ENCODE assay signal across 8 cellular contexts in the genomic region with DNA sequence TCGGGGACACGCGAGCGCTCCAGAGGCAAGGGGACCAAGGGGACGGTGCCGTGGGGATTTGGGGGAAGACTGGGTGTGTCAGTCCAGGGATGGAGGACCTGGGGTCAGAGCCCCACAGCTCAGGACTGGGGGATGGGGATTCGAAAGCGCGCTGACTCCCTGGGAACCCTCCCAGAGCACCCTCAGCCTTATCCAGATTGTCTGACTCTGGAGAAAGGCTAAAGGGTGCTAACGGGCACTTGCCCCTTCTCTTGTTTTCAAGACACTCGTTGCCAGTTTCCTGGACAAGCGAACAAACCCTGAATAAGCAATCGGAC. TPM values are rescaled to one million over a fixed set of nuclear protein-coding genes. Genes with fewer than 3 reads are reported as not detected.
DNase-seq lines count a peak whose midpoint lies in the region; ATAC-seq and TF ChIP-seq lines count a peak whose summit lies in the region.

No MANE protein-coding gene starts in this region.

- peak overlapping the region; percentile 55 for H3K4me2 ChIP-seq in H9 (ENCODE audit: insufficient read depth, insufficient read length, low read length)

- no peak overlapping the region for H2BK20ac ChIP-seq in H9 (ENCODE audit: low read depth, low read length, poor library complexity, severe bottlenecking)

- H3K23me2 ChIP-seq in H9 (ENCODE audit: insufficient read length, low read depth, low read length, poor library complexity, severe bottlenecking) = peaks cover 9% of the 10 kb centered on the region

- peak overlapping the region; percentile 82 for H3K4me3 ChIP-seq in GM12865 (ENCODE audit: low read depth, low read length)
- peak overlapping the region; percentile 82 for H3K4me3 ChIP-seq in SJCRH30
- peak overlapping the region; percentile 71 for H3K4me3 ChIP-seq in fibroblast of pulmonary artery (replicated peaks; ENCODE audit: low read depth, low read length)
- H3K4me3 ChIP-seq in retinal pigment epithelial cell (ENCODE audit: low read length) = peak overlapping the region; percentile 55

- TF ChIP-seq CTCF in GM12865 (IDR thresholded peaks at IDR 0.05; ENCODE audit: insufficient read depth, low read depth, low read length, missing control alignments) (no peak), H9 (conservative IDR thresholded peaks at IDR 0.05) (no peak), fibroblast of pulmonary artery (IDR thresholded peaks at IDR 0.05; ENCODE audit: low read length, missing control alignments) (no peak), retinal pigment epithelial cell (conservative IDR thresholded peaks at IDR 0.05; ENCODE audit: low read depth, low read length) (no peak)

- H3K4ac ChIP-seq in H9 (ENCODE audit: low read depth, low read length) = no peak overlapping the region

- peaks cover 9 to 53% of the 10 kb centered on the region in 2 experiments; a peak in 4 of 5 replicates for H3K9me3 Mint-ChIP-seq in H9

- H3K18ac ChIP-seq in H9 (ENCODE audit: insufficient read length, low read depth, low read length) = no peak overlapping the region

- no peak overlapping the region for H2BK15ac ChIP-seq in H9 (ENCODE audit: low read depth, low read length)

- H4K20me1 ChIP-seq in H9 (ENCODE audit: control insufficient read depth, insufficient read depth, insufficient read length) = no peaks in the 10 kb centered on the region

- no peak overlapping the region for H2AFZ ChIP-seq in H9 (ENCODE audit: low read length)

- no peak overlapping the region for H3T11ph ChIP-seq in H9 (ENCODE audit: low read length)

- no peaks in the 10 kb centered on the region for H3K36me3 ChIP-seq in SJCRH30

- ATAC-seq in HG03354 (IDR thresholded peaks at IDR 0.05; ENCODE audit: poor library complexity, severe bottlenecking, unreplicated experiment) = no peak

- no peaks in the 10 kb centered on the region for H3K79me1 ChIP-seq in H9 (ENCODE audit: insufficient read depth, low read depth, low read length, poor library complexity, severe bottlenecking)

- H3K9me3 ChIP-seq in H9 (ENCODE audit: control insufficient read depth, low read depth, low read length) (peaks cover 20% of the 10 kb centered on the region), SJCRH30 (replicated peaks) (no peaks in the 10 kb centered on the region)

- no peaks in the 10 kb centered on the region for H3K79me2 ChIP-seq in H9 (ENCODE audit: insufficient read depth, low read length)

- H4K91ac ChIP-seq in H9 (ENCODE audit: insufficient read length, low read depth, low read length) = no peak overlapping the region

- no peak overlapping the region for H3K56ac ChIP-seq in H9 (ENCODE audit: insufficient read length, low read depth, low read length)

- H3K4me1 ChIP-seq in H9 (ENCODE audit: insufficient read depth, low read length) (peaks cover 2% of the 10 kb centered on the region; the same call in 1 of the 2 replicates), SJCRH30 (peaks cover 14% of the 10 kb centered on the region)

- DNase-seq in GM12865 (ENCODE audit: low read depth) = no peak
- DNase-seq in H9 = no peak
- DNase-seq in SJCRH30 = peak; percentile 9 to 20
- DNase-seq in fibroblast of pulmonary artery (ENCODE audit: low read depth) = no peak
- DNase-seq in retinal pigment epithelial cell (ENCODE audit: low read depth) = no peak
- DNase-seq in 8988T = no peak
- DNase-seq in AML-193 (lab: John Stamatoyannopoulos, UW) = no peak

- peaks cover 33% of the 10 kb centered on the region for H3K27me3 Mint-ChIP-seq in H9 (ENCODE audit: low read depth)

- peak overlapping the region; percentile 74 to 95 for H3K4me3 Mint-ChIP-seq in H9

- H4K8ac ChIP-seq in H9 (replicated peaks; ENCODE audit: insufficient read length, low read depth, low read length) = no peak overlapping the region

- peaks cover 6% of the 10 kb centered on the region; the same call in 1 of the 2 replicates for H3K27me3 ChIP-seq in H9 (ENCODE audit: insufficient read depth, low read length)
- no peaks in the 10 kb centered on the region for H3K27me3 ChIP-seq in SJCRH30

- H3K4me1 Mint-ChIP-seq in H9 = peaks cover 19 to 25% of the 10 kb centered on the region in 2 experiments

- peak overlapping the region; percentile 55 for H3K9ac ChIP-seq in H9 (ENCODE audit: extremely low read depth, insufficient read length, low read length)

- peaks cover 2 to 3% (median 2%) of the 10 kb centered on the region in 3 experiments; a peak in 4 of 7 replicates for H3K36me3 Mint-ChIP-seq in H9 (ENCODE audit: insufficient read depth in 1 of 3, low read depth in 3 of 3)

- no peak overlapping the region for H3K23ac ChIP-seq in H9 (ENCODE audit: insufficient read length, low read depth, low read length)

- H3K14ac ChIP-seq in H9 (ENCODE audit: insufficient read depth, low read length) = no peak overlapping the region; the same call in 1 of the 2 replicates

- H3K27ac Mint-ChIP-seq in H9 = peak overlapping the region in 1 of 3 experiments; percentile 76; a peak in 1 of 7 replicates

- H2BK12ac ChIP-seq in H9 (ENCODE audit: insufficient read length, low read depth, low read length) = no peak overlapping the region

- WGBS in H9 (ENCODE audit: extremely low coverage, insufficient read length, low lambda C conversion rate) = no CpG with 5 or more reads among the region's 13 CpGs

- H2AK5ac ChIP-seq in H9 (ENCODE audit: insufficient read length, low read length) = no peak overlapping the region

- no peak overlapping the region for H2BK120ac ChIP-seq in H9 (ENCODE audit: low read depth, low read length, poor library complexity, severe bottlenecking)

- no peak overlapping the region for H2BK5ac ChIP-seq in H9 (ENCODE audit: insufficient read length, low read length)

- H3K27ac ChIP-seq in H9 (ENCODE audit: insufficient read length, low read depth, low read length) (no peak overlapping the region), SJCRH30 (no peak overlapping the region)

- no peak overlapping the region for H4K5ac ChIP-seq in H9 (ENCODE audit: insufficient read length, low read depth, low read length)

RNA-seq across cellular contexts. Expression of gene DOCK11, which starts 1.1 kb away (rescaled TPM):
- total RNA-seq in H9 (2021) = 6.2 and 6.5 TPM in 2 replicates
- total RNA-seq in SJCRH30 (2014; rRNA removed; shearing (Covaris generic)) = 17.3 and 18.0 TPM in 2 replicates

Comparison
In these comparisons a context has a peak if more than half of its experiments do, and no peak if none do; other contexts are left out.
1. DNase-seq: peak in SJCRH30 (2 of 2); none in GM12865 (single experiment), H9 (single experiment), fibroblast of pulmonary artery (single experiment), retinal pigment epithelial cell (single experiment), 8988T (single experiment) and AML-193 (0 of 2).
2. Peak in every context shown above with its lines, with median percentiles within 50 percentile points of each other: H3K4me3 ChIP-seq.